ENCODE assay signal across 9 cellular contexts in genomic region chr19:14113762-14114414, GRCh38. TPM values are rescaled to one million over a fixed set of nuclear protein-coding genes. Genes with fewer than 3 reads are reported as not detected.
DNase-seq lines count a peak whose midpoint lies in the region; ATAC-seq and TF ChIP-seq lines count a peak whose summit lies in the region.
"Had no signal": no experiment of that assay in that cellular context is flagged by ENCODE, and none has a peak within 500 bp of the region (broad histone marks: within the 10 kb centered on the region; RNA-seq: fewer than 3 reads in every experiment).

No MANE protein-coding gene starts in this region.

- H3K27ac ChIP-seq in body of pancreas (peak overlapping the region in 3 of 4 donors; percentile 8 to 69 (median 62)), muscle layer of colon (ENCODE audit: low read depth, low read length) (peak overlapping the region; percentile 76)

- TF ChIP-seq POLR2A in body of pancreas (IDR thresholded peaks at IDR 0.05), result no peak

- 79% methylated on average over 15 to 18 of the region's 18 CpGs for WGBS in body of pancreas, 2 donors

- H3K36me3 ChIP-seq in body of pancreas (replicated peaks in 1 of 2; ENCODE audit: insufficient read depth in 1 of 2, low read depth in 2 of 2), result no peaks in the 10 kb centered on the region
- no peaks in the 10 kb centered on the region for H3K36me3 ChIP-seq in muscle layer of colon (ENCODE audit: insufficient read depth, low read length)

- intact Hi-C loops in body of pancreas (cut with DNase I), result no loop called here

- peaks cover 49% of the 10 kb centered on the region for H3K4me1 ChIP-seq in body of pancreas
- H3K4me1 ChIP-seq in muscle layer of colon (ENCODE audit: insufficient read depth, low read length), result peaks cover 43% of the 10 kb centered on the region

- in situ Hi-C loops in ACHN (cut with HindIII; ENCODE audit: low pct_ligation_motif_present, low pct_unique_long_range_greater_than_20kb, low sequenced_read_pairs), result no loop called here

- H3K9ac ChIP-seq in muscle layer of colon (ENCODE audit: low read length), result no peak overlapping the region

- H3K9me3 ChIP-seq in body of pancreas, result no peaks in the 10 kb centered on the region
- H3K9me3 ChIP-seq in muscle layer of colon (ENCODE audit: low read length), result no peaks in the 10 kb centered on the region

- no peak overlapping the region for H3K4me3 ChIP-seq in GM12865 (ENCODE audit: low read depth, low read length)
- H3K4me3 ChIP-seq in body of pancreas, result no peak overlapping the region
- H3K4me3 ChIP-seq in muscle layer of colon (ENCODE audit: low read depth in 1 of 2, low read length in 2 of 2), result no peak overlapping the region

- TF ChIP-seq CTCF in GM12865 (IDR thresholded peaks at IDR 0.05; ENCODE audit: insufficient read depth, low read depth, low read length, missing control alignments), result peak; percentile 36
- TF ChIP-seq CTCF in body of pancreas (IDR thresholded peaks at IDR 0.05), result peak in 4 of 7 experiments; percentile 7 to 37 (median 17)

- H3K27me3 ChIP-seq in body of pancreas (no peaks in the 10 kb centered on the region), muscle layer of colon (ENCODE audit: control insufficient read depth in 1 of 2, insufficient read depth in 2 of 2, low read length in 2 of 2) (no peaks in the 10 kb centered on the region)

- ATAC-seq in body of pancreas (no peak), GM18520 (IDR thresholded peaks at IDR 0.05; ENCODE audit: unreplicated experiment) (no peak), GM18909 (IDR thresholded peaks at IDR 0.05; ENCODE audit: poor library complexity, unreplicated experiment) (no peak)

- DNase-seq in GM12865 (ENCODE audit: low read depth) (peak; percentile 41), RPMI8226 (peak; percentile 35), body of pancreas (peak in 2 of 4 donors; percentile 42 to 62), ACHN (no peak), EL (no peak)

RNA-seq across cellular contexts. Expression of gene PRKACA, which starts 3.7 kb away (rescaled TPM):
- 10 to 100 TPM; 15.5 to 22.6 TPM for total RNA-seq in body of pancreas

RNA-seq across cellular contexts. Expression of gene ASF1B, which starts 22.5 kb away (rescaled TPM):
- total RNA-seq in body of pancreas, result 1 to 10 TPM in 1 of 2 donors, under 1 TPM in 1; 0.26 to 1.6 TPM

RNA-seq across cellular contexts. Expression of gene SAMD1, which starts 23.3 kb away (rescaled TPM):
- 10 to 100 TPM; 11.2 to 22.1 TPM for total RNA-seq in body of pancreas

RNA-seq across cellular contexts. Expression of gene C19orf67, which starts 28.3 kb away (rescaled TPM):
- total RNA-seq in body of pancreas, result not detected
- total RNA-seq: lung microvascular endothelial cell had no signal

RNA-seq across cellular contexts. Expression of gene MISP3, which starts 41.3 kb away (rescaled TPM):
- total RNA-seq in body of pancreas, result 10 to 100 TPM; 21.1 to 25.7 TPM
- total RNA-seq: lung microvascular endothelial cell had no signal

Comparison
In these comparisons a context has a peak if more than half of its experiments do, and no peak if none do; other contexts are left out.
1. DNase-seq: peak in GM12865 (single experiment) and RPMI8226 (single experiment); none in ACHN (single experiment) and EL (single experiment).